ENCODE assay signal across 8 cellular contexts in the genomic region with DNA sequence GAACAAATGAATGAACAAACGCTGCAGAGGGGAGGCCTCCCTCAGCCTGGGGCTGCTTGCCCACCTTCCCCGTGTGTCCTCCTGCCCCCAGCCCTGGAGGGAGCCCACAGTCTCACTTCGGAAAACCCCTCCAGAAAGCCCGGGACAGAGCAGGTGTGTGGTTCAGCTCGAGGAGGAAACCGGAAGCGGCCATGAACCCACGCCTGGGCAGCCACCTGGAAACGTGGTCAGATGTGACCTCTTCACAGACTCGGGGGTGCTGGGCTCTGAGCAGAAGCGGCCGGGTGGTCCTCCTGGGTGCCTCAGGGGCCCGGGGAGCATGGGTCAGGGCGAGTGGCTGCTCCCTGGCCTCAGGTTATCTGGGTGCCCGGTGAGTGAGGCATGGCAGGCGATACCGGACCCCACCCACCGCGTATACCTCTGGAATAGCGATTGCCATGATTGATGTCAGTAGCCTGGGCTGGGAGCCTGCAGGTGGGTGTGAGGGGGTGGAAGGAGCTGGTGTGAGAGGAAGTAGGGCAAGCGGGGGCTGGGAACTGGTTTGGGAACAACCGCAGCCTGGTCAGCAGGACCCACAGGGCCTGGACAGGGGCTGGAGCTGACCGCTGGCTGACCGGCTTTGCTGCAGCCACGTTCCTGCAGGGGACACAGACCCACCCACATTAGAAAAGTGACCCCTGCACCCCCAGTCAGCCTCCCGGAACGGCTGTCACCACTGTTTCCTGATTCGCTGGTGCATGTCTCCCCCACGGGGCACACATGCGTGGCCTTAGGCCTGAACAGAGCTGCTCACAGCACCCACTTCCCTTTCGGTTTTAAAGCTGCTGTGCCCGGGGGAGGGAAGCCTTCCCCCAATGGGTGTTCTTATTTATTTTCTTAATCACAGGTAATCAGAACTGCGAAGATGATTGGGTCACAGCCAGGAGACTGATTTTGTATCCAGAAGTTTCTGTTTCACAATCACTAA.
DNase-seq lines count a peak whose midpoint lies in the region; ATAC-seq and TF ChIP-seq lines count a peak whose summit lies in the region.
"Not testable (repeated sequence)": the region's sequence is repeated elsewhere in the genome, so short reads cannot be mapped to it uniquely, and the experiment has no call there.

No MANE protein-coding gene starts in this region.

- H3K36me3 Mint-ChIP-seq in T-helper 17 cell (ENCODE audit: low read depth); central memory CD8-positive, alpha-beta T cell (ENCODE audit: insufficient read depth); memory B cell: not testable (repeated sequence)

- not testable (repeated sequence) for H3K27me3 ChIP-seq in upper lobe of right lung

- not testable (repeated sequence) for H3K27me3 Mint-ChIP-seq in T-helper 17 cell; central memory CD8-positive, alpha-beta T cell; memory B cell

- not testable (repeated sequence) for DNase-seq in T-helper 17 cell; central memory CD8-positive, alpha-beta T cell (ENCODE audit: low spot score in 2 of 2); memory B cell (ENCODE audit: low spot score in 2 of 2); upper lobe of right lung

- intact Hi-C loops in upper lobe of right lung (cut with DNase I) = not testable (repeated sequence)

- not testable (repeated sequence) for H3K36me3 ChIP-seq in upper lobe of right lung

- H3K9me3 Mint-ChIP-seq in central memory CD8-positive, alpha-beta T cell; memory B cell: not testable (repeated sequence)

- H3K27ac Mint-ChIP-seq in T-helper 17 cell; central memory CD8-positive, alpha-beta T cell (ENCODE audit: low read depth); memory B cell: not testable (repeated sequence)

- TF ChIP-seq CTCF in upper lobe of right lung (IDR thresholded peaks at IDR 0.05) = not testable (repeated sequence)

- H3K4me1 ChIP-seq in upper lobe of right lung = not testable (repeated sequence)

- not testable (repeated sequence) for H3K4me3 Mint-ChIP-seq in T-helper 17 cell; central memory CD8-positive, alpha-beta T cell; memory B cell

- H3K27ac ChIP-seq in upper lobe of right lung = not testable (repeated sequence)

- H3K4me1 Mint-ChIP-seq in T-helper 17 cell; central memory CD8-positive, alpha-beta T cell; memory B cell: not testable (repeated sequence)

- H3K9me3 ChIP-seq in T-helper 17 cell (ENCODE audit: control insufficient read depth, low read length, poor library complexity, severe bottlenecking); upper lobe of right lung: not testable (repeated sequence)

- ATAC-seq in GM19023 (IDR thresholded peaks at IDR 0.05; ENCODE audit: unreplicated experiment) (peak; percentile 54), GM21526 (IDR thresholded peaks at IDR 0.05; ENCODE audit: low FRiP score, unreplicated experiment) (peak; percentile 52), HG02798 (IDR thresholded peaks at IDR 0.05; ENCODE audit: poor library complexity, unreplicated experiment) (peak; percentile 60), HG03175 (IDR thresholded peaks at IDR 0.05; ENCODE audit: unreplicated experiment) (peak; percentile 63), T-helper 17 cell (peak; percentile 89), memory B cell (ENCODE audit: low read depth) (peak; percentile 85), upper lobe of right lung (peak; percentile 71)
- peak; percentile 92 for ATAC-seq in central memory CD8-positive, alpha-beta T cell (replicated peaks; ENCODE audit: extremely low read depth, poor library complexity, severe bottlenecking)

- not testable (repeated sequence) for H3K4me3 ChIP-seq in upper lobe of right lung
